Comparison of ENCODE assay signal across 18 cellular contexts in genomic region chr2:16238001-16238755, GRCh38.
A peak's percentile ranks its signal among the peaks of the same experiment; 100 is the strongest.
DNase-seq lines count a peak whose midpoint lies in the region; ATAC-seq, FAIRE-seq and TF ChIP-seq lines count a peak whose summit lies in the region.
"Had no signal": no experiment of that assay in that cellular context is flagged by ENCODE, and none has a peak within 500 bp of the region (broad histone marks: within the 10 kb centered on the region; RNA-seq: fewer than 3 reads in every experiment).

No MANE protein-coding gene starts in this region.

- peaks cover 5% of the 10 kb centered on the region; the same call in 1 of the 2 replicates for H3K27me3 Mint-ChIP-seq in WTC11 (ENCODE audit: low read depth)

- no peak overlapping the region for H3K14ac ChIP-seq in trophoblast cell (ENCODE audit: low read length)

- peaks cover 7% of the 10 kb centered on the region for H3K4me1 ChIP-seq in BE2C
- H3K4me1 ChIP-seq in kidney (ENCODE audit: control insufficient read depth in 1 of 2, insufficient read depth in 1 of 2, low read depth in 1 of 2, low read length in 2 of 2) = no peaks in the 10 kb centered on the region
- H3K4me1 ChIP-seq in trophoblast cell (ENCODE audit: control insufficient read depth in 1 of 2, insufficient read depth in 2 of 2, low read length in 2 of 2) = peaks cover 9 to 12% of the 10 kb centered on the region in 2 experiments
- no peaks in the 10 kb centered on the region for H3K4me1 ChIP-seq in HAP-1

- H3K9me3 Mint-ChIP-seq in WTC11 = peaks cover 4% of the 10 kb centered on the region; the same call in 1 of the 2 replicates

- H3K36me3 ChIP-seq in BE2C = no peaks in the 10 kb centered on the region
- H3K36me3 ChIP-seq in kidney (ENCODE audit: control insufficient read depth in 1 of 2, insufficient read depth in 2 of 2, low read length in 2 of 2) = no peaks in the 10 kb centered on the region
- H3K36me3 ChIP-seq in trophoblast cell (ENCODE audit: control insufficient read depth in 1 of 2, insufficient read depth in 2 of 2, low read length in 2 of 2) = no peaks in the 10 kb centered on the region
- H3K36me3 ChIP-seq in HAP-1 (replicated peaks) = no peaks in the 10 kb centered on the region

- no peak overlapping the region for H2BK5ac ChIP-seq in trophoblast cell (ENCODE audit: low read depth, low read length, poor library complexity)

- H3K9me3 ChIP-seq in BE2C = peaks cover 13% of the 10 kb centered on the region
- no peaks in the 10 kb centered on the region for H3K9me3 ChIP-seq in kidney (ENCODE audit: control insufficient read depth in 1 of 2, low read length in 2 of 2)
- no peaks in the 10 kb centered on the region for H3K9me3 ChIP-seq in trophoblast cell (ENCODE audit: insufficient read depth, low read depth, low read length)
- H3K9me3 ChIP-seq in HAP-1 = no peaks in the 10 kb centered on the region

- no peak overlapping the region for H2AK5ac ChIP-seq in trophoblast cell (ENCODE audit: low read length)

- no peak overlapping the region for H3K4me2 ChIP-seq in trophoblast cell (ENCODE audit: low read length)

- peak; percentile 99 for DNase-seq in BE2C
- DNase-seq in WTC11 (ENCODE audit: low spot score) = no peak
- peak; percentile 24 for DNase-seq in kidney
- no peak for DNase-seq in trophoblast cell
- no peak for DNase-seq in NCI-H1694 treated with DMSO at 0.1 percent for 48 hours (lab: John Stamatoyannopoulos, UW)
- DNase-seq in HAP-1 (ENCODE audit: low spot score in 2 of 2) = no peak
- DNase-seq: 8988T; AML-193; CD4-positive, alpha-beta memory T cell; DMS79; IMR-90 had no signal

- CTCF ChIA-PET in WTC11 (lab: Charles Lee) = no interaction called here

- H3K4me1 Mint-ChIP-seq in WTC11 = peaks cover 44% of the 10 kb centered on the region
- H3K4me1 Mint-ChIP-seq: CD4-positive, alpha-beta memory T cell had no signal

- ATAC-seq in WTC11 = peak; percentile 51
- no peak for ATAC-seq in GM21526 (IDR thresholded peaks at IDR 0.05; ENCODE audit: low FRiP score, unreplicated experiment)
- ATAC-seq in GM18517 (IDR thresholded peaks at IDR 0.05; ENCODE audit: unreplicated experiment) = no peak
- ATAC-seq: GM12878 had no signal

- peaks cover 4% of the 10 kb centered on the region; the same call in 1 of the 2 replicates for H3K36me3 Mint-ChIP-seq in WTC11
- H3K36me3 Mint-ChIP-seq: CD4-positive, alpha-beta memory T cell had no signal

- no peak overlapping the region for H3K23ac ChIP-seq in trophoblast cell (ENCODE audit: low read length)

- H3K27me3 ChIP-seq in BE2C (no peaks in the 10 kb centered on the region), trophoblast cell (ENCODE audit: insufficient read depth, low read length) (no peaks in the 10 kb centered on the region), HAP-1 (ENCODE audit: low read depth) (no peaks in the 10 kb centered on the region)

- H2AFZ ChIP-seq in trophoblast cell (ENCODE audit: insufficient read depth, low read length, poor library complexity) = no peak overlapping the region

- no peak overlapping the region for H2BK120ac ChIP-seq in trophoblast cell (ENCODE audit: insufficient read depth, low read length, poor library complexity)

- H3K9ac ChIP-seq in kidney (ENCODE audit: low read length in 2 of 2) = no peak overlapping the region
- H3K9ac ChIP-seq in trophoblast cell (ENCODE audit: low read length) = no peak overlapping the region

- no peak overlapping the region for H4K8ac ChIP-seq in trophoblast cell (ENCODE audit: low read depth, low read length)

- no peak for FAIRE-seq in kidney (lab: Jason Lieb, UNC)
- FAIRE-seq: GM12878, GM18507, GM19239, H54 had no signal

- no peak overlapping the region for H3K4ac ChIP-seq in trophoblast cell (ENCODE audit: low read depth, low read length)

- H3K79me1 ChIP-seq in trophoblast cell (ENCODE audit: low read length) = no peaks in the 10 kb centered on the region

- in situ Hi-C loops in HAP-1 (cut with MboI; ENCODE audit: low sequenced_read_pairs) = no loop called here

- H4K12ac ChIP-seq in trophoblast cell (ENCODE audit: low read depth, low read length) = no peak overlapping the region

- no peak overlapping the region for H3K18ac ChIP-seq in trophoblast cell (ENCODE audit: low read length)

- WGBS in trophoblast cell (ENCODE audit: extremely low coverage, insufficient coverage, insufficient read length) = no CpG with 5 or more reads among the region's 10 CpGs

- POLR2A ChIA-PET in WTC11 (lab: Charles Lee) = no interaction called here

- H4K91ac ChIP-seq in trophoblast cell (ENCODE audit: low read depth, low read length) = no peak overlapping the region

- H3K27ac Mint-ChIP-seq in WTC11 = no peak overlapping the region
- H3K27ac Mint-ChIP-seq: CD4-positive, alpha-beta memory T cell had no signal

- TF ChIP-seq CTCF in BE2C (IDR thresholded peaks at IDR 0.05; ENCODE audit: low read depth, low read length) (no peak), WTC11 (IDR thresholded peaks at IDR 0.05) (no peak), kidney (IDR thresholded peaks at IDR 0.05; ENCODE audit: borderline replicate concordance, extremely low read depth, insufficient read depth) (no peak)

- H2BK12ac ChIP-seq in trophoblast cell (ENCODE audit: low read length) = peak overlapping the region; percentile 23

- no peak overlapping the region for H3K27ac ChIP-seq in kidney (ENCODE audit: low read depth in 2 of 2, low read length in 2 of 2)
- no peak overlapping the region for H3K27ac ChIP-seq in trophoblast cell (ENCODE audit: low read depth, low read length)
- H3K27ac ChIP-seq: C4-2B had no signal

- H3K79me2 ChIP-seq in trophoblast cell (ENCODE audit: control insufficient read depth, insufficient read depth, low read length, poor library complexity) = no peaks in the 10 kb centered on the region

- intact Hi-C loops in kidney (cut with DNase I) = no loop called here

- no peak overlapping the region for H3K4me3 Mint-ChIP-seq in WTC11
- H3K4me3 Mint-ChIP-seq: CD4-positive, alpha-beta memory T cell had no signal

- H3K4me3 ChIP-seq in BE2C (ENCODE audit: low read depth, low read length) (no peak overlapping the region), kidney (ENCODE audit: low read length in 2 of 2) (no peak overlapping the region), trophoblast cell (ENCODE audit: low read depth, low read length) (no peak overlapping the region), HAP-1 (no peak overlapping the region)
- H3K4me3 ChIP-seq: GM12878 had no signal

TF ChIP-seq in WTC11, 78 proteins besides CTCF, POLR2A, EP300 and RAD21 (continues in another document):
- TF ChIP-seq TEAD4 (CRISPR knock-in tag; IDR thresholded peaks at IDR 0.05) (no peak), IRF1 (CRISPR knock-in tag; IDR thresholded peaks at IDR 0.05) (no peak), SP1 (CRISPR knock-in tag; conservative IDR thresholded peaks at IDR 0.05) (no peak), ZNF416 (CRISPR knock-in tag; IDR thresholded peaks at IDR 0.05) (no peak), ZNF219 (CRISPR knock-in tag; IDR thresholded peaks at IDR 0.05; ENCODE audit: borderline replicate concordance) (no peak)
- TF ChIP-seq, protein P1, sequence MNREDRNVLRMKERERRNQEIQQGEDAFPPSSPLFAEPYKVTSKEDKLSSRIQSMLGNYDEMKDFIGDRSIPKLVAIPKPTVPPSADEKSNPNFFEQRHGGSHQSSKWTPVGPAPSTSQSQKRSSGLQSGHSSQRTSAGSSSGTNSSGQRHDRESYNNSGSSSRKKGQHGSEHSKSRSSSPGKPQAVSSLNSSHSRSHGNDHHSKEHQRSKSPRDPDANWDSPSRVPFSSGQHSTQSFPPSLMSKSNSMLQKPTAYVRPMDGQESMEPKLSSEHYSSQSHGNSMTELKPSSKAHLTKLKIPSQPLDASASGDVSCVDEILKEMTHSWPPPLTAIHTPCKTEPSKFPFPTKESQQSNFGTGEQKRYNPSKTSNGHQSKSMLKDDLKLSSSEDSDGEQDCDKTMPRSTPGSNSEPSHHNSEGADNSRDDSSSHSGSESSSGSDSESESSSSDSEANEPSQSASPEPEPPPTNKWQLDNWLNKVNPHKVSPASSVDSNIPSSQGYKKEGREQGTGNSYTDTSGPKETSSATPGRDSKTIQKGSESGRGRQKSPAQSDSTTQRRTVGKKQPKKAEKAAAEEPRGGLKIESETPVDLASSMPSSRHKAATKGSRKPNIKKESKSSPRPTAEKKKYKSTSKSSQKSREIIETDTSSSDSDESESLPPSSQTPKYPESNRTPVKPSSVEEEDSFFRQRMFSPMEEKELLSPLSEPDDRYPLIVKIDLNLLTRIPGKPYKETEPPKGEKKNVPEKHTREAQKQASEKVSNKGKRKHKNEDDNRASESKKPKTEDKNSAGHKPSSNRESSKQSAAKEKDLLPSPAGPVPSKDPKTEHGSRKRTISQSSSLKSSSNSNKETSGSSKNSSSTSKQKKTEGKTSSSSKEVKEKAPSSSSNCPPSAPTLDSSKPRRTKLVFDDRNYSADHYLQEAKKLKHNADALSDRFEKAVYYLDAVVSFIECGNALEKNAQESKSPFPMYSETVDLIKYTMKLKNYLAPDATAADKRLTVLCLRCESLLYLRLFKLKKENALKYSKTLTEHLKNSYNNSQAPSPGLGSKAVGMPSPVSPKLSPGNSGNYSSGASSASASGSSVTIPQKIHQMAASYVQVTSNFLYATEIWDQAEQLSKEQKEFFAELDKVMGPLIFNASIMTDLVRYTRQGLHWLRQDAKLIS (CRISPR knock-in tag; IDR thresholded peaks at IDR 0.05; ENCODE audit: borderline replicate concordance) = no peak

Comparison
In these comparisons a context has a peak if more than half of its experiments do, and no peak if none do; other contexts are left out.
1. DNase-seq: peak in BE2C (single experiment) and kidney (single experiment); none in WTC11 (single experiment), trophoblast cell (0 of 2), NCI-H1694 treated with DMSO at 0.1 percent for 48 hours (single experiment) and HAP-1 (0 of 2).